In genomic region chr3:179105881-179106280, GRCh38 we compare ENCODE assay signal across 20 cellular contexts.
"Had no signal": no experiment of that assay in that cellular context is flagged by ENCODE, and none has a peak within 500 bp of the region (broad histone marks: within the 10 kb centered on the region; RNA-seq: fewer than 3 reads in every experiment).

No MANE protein-coding gene starts in this region.

- H3K27ac ChIP-seq: foreskin keratinocyte, hepatocyte, psoas muscle, sigmoid colon, skin epidermis, suprapubic skin, thyroid gland had no signal

- H3K79me2 ChIP-seq: hepatocyte had no signal

- H3K4me1 Mint-ChIP-seq: endodermal cell, naive B cell, nephron progenitor cell had no signal

- H3K27ac Mint-ChIP-seq: endodermal cell, naive B cell, nephron progenitor cell, type B pancreatic cell had no signal

- H3K4me3 ChIP-seq: hepatocyte, lung, psoas muscle, sigmoid colon, skin epidermis, suprapubic skin, thyroid gland had no signal

- ATAC-seq: left ventricle myocardium superior had no signal

- H3K36me3 Mint-ChIP-seq: type B pancreatic cell had no signal

- H3K9me3 ChIP-seq: psoas muscle, suprapubic skin, thyroid gland had no signal

- H3K4me1 ChIP-seq: psoas muscle, sigmoid colon, thyroid gland had no signal

- H3K27me3 ChIP-seq: foreskin keratinocyte, hepatocyte, sigmoid colon, suprapubic skin, thyroid gland had no signal

- H3K4me3 Mint-ChIP-seq: endodermal cell, naive B cell, nephron progenitor cell, type B pancreatic cell had no signal

- DNase-seq: dermis blood vessel endothelial cell; endodermal cell; foreskin keratinocyte; head of caudate nucleus; left colon; left ventricle myocardium superior; mesendoderm; naive B cell; nephron progenitor cell; psoas muscle; retina; sigmoid colon; stimulated activated CD4-positive, alpha-beta T cell treated with anti-CD3 and anti-CD28 coated beads, Interleukin-2, amount 100 ng/mL, for 24 hours; stimulated activated CD4-positive, alpha-beta T cell treated with anti-CD3 and anti-CD28 coated beads, Interleukin-4, amount 100 ng/mL, for 4 hours; thyroid gland had no signal

- H3K36me3 ChIP-seq: sigmoid colon, suprapubic skin, thyroid gland had no signal

- H2AFZ ChIP-seq: hepatocyte had no signal

- H3K4me2 ChIP-seq: hepatocyte had no signal
